Comparison of ENCODE assay signal across 22 cellular contexts in the genomic region with DNA sequence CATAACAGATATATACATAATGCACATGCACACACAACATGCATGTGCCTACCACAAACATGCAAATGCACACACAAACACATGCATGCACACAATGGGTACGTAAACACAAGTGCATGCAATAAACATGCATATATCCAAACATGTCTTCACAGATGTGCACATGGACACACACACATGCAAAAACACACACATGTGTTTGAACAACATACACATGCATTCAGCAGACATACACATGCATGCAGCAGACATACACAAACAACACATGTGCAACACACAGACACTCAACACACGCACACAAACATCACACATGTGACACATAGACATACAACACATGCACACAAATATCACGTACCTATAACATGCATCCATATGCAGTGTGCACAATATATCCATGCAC.
DNase-seq lines count a peak whose midpoint lies in the region; ATAC-seq, FAIRE-seq and TF ChIP-seq lines count a peak whose summit lies in the region.
"Had no signal": no experiment of that assay in that cellular context is flagged by ENCODE, and none has a peak within 500 bp of the region (broad histone marks: within the 10 kb centered on the region; RNA-seq: fewer than 3 reads in every experiment).

No MANE protein-coding gene starts in this region.

- H4K20me1 ChIP-seq in HepG2 (ENCODE audit: insufficient read depth, low read length) (no peaks in the 10 kb centered on the region), H1 (replicated peaks in 1 of 2; ENCODE audit: control insufficient read depth in 1 of 2, insufficient read depth in 2 of 2, low read length in 2 of 2) (peaks cover 0 to 3% of the 10 kb centered on the region in 2 experiments), keratinocyte (ENCODE audit: control insufficient read depth, extremely low read depth, insufficient read depth, low read length) (no peaks in the 10 kb centered on the region)
- H4K20me1 ChIP-seq: BLaER1 had no signal

- H3K79me1 ChIP-seq in H1 (ENCODE audit: low read depth, low read length), result no peaks in the 10 kb centered on the region

- no peak overlapping the region for H4K5ac ChIP-seq in H1 (ENCODE audit: insufficient read length, low read depth, low read length)

- TF ChIP-seq CTCF in HepG2 (CRISPR knock-in tag; IDR thresholded peaks at IDR 0.05) (no peak), right lobe of liver (IDR thresholded peaks at IDR 0.05) (no peak), H1 (IDR thresholded peaks at IDR 0.05; ENCODE audit: control extremely low read depth in 1 of 3, insufficient read depth in 1 of 3, low read depth in 1 of 3, low read length in 3 of 3) (no peak), keratinocyte (optimal IDR thresholded peaks at IDR 0.05 in 1 of 3, IDR thresholded peaks at IDR 0.05 in 1 of 3, conservative IDR thresholded peaks at IDR 0.05 in 1 of 3; ENCODE audit: extremely low read depth in 1 of 3, insufficient read depth in 2 of 3, low read length in 3 of 3) (no peak), foreskin fibroblast (IDR thresholded peaks at IDR 0.05; ENCODE audit: low read depth, low read length) (no peak), foreskin keratinocyte (conservative IDR thresholded peaks at IDR 0.05) (no peak)

- no peaks in the 10 kb centered on the region for H3K4me1 ChIP-seq in HepG2 (ENCODE audit: insufficient read depth, low read length)
- H3K4me1 ChIP-seq in right lobe of liver, result no peaks in the 10 kb centered on the region
- no peaks in the 10 kb centered on the region for H3K4me1 ChIP-seq in H1 (replicated peaks in 1 of 4; ENCODE audit: control insufficient read depth in 3 of 4, insufficient read depth in 4 of 4, low read length in 3 of 4)
- peaks cover 11% of the 10 kb centered on the region for H3K4me1 ChIP-seq in keratinocyte (ENCODE audit: control insufficient read depth, extremely low read depth, insufficient read depth, low read length)
- H3K4me1 ChIP-seq in foreskin keratinocyte, result peaks cover 3% of the 10 kb centered on the region
- H3K4me1 ChIP-seq: HAP-1 had no signal

- H3K4me3 Mint-ChIP-seq in activated CD4-positive, alpha-beta T cell treated with anti-CD3 and anti-CD28 coated beads, Interleukin-2, amount 10 ng/mL, durations not matched to agents 7 days and 5 days, result no peak overlapping the region
- H3K4me3 Mint-ChIP-seq: B cell; CD4-positive, CD25-positive, alpha-beta regulatory T cell; CD8-positive, alpha-beta T cell; GM23338 had no signal

- H3K27ac ChIP-seq in HepG2 (ENCODE audit: extremely low read length, insufficient read depth, low read length) (no peak overlapping the region), right lobe of liver (no peak overlapping the region), H1 (ENCODE audit: low read depth, low read length) (no peak overlapping the region), keratinocyte (ENCODE audit: control insufficient read depth, insufficient read depth, low read length) (no peak overlapping the region), foreskin keratinocyte (no peak overlapping the region)
- H3K27ac ChIP-seq: 22Rv1, BLaER1, C4-2B had no signal

- CTCF ChIA-PET in HepG2 (lab: Yijun Ruan, JAX; ENCODE audit: low intra/inter-chr PET ratio, low total read pairs), result no interaction called here
- CTCF ChIA-PET in H1 (lab: Charles Lee; ENCODE audit: partially characterized antibody), result no interaction called here
- CTCF ChIA-PET in activated CD4-positive, alpha-beta T cell treated with anti-CD3 and anti-CD28 coated beads, Interleukin-2, amount 10 ng/mL, durations not matched to agents 7 days and 5 days (lab: Charles Lee), result no interaction called here

- H3K27me3 Mint-ChIP-seq in activated CD4-positive, alpha-beta T cell treated with anti-CD3 and anti-CD28 coated beads, Interleukin-2, amount 10 ng/mL, durations not matched to agents 7 days and 5 days, result no peaks in the 10 kb centered on the region
- H3K27me3 Mint-ChIP-seq: CD4-positive, CD25-positive, alpha-beta regulatory T cell had no signal

- ATAC-seq in HepG2 (no peak), right lobe of liver (no peak), foreskin keratinocyte (no peak)
- ATAC-seq: CD8-positive, alpha-beta T cell; GM23338 had no signal

- FAIRE-seq in HepG2 (lab: Jason Lieb, UNC) (no peak), H1 (lab: Jason Lieb, UNC) (no peak), keratinocyte (lab: Jason Lieb, UNC) (peak; percentile 9)
- FAIRE-seq: A204.1, G401.6, GM19239, H54 had no signal

- H3K36me3 ChIP-seq in HepG2 (replicated peaks in 1 of 2; ENCODE audit: control insufficient read depth in 1 of 2, insufficient read depth in 2 of 2, low read length in 2 of 2) (no peaks in the 10 kb centered on the region), right lobe of liver (no peaks in the 10 kb centered on the region), H1 (ENCODE audit: control insufficient read depth in 2 of 4, insufficient read depth in 4 of 4, low read length in 3 of 4) (no peaks in the 10 kb centered on the region), keratinocyte (ENCODE audit: control insufficient read depth in 2 of 2, extremely low read depth in 1 of 2, insufficient read depth in 2 of 2, low read length in 2 of 2) (no peaks in the 10 kb centered on the region)
- H3K36me3 ChIP-seq: BLaER1, HAP-1 had no signal

- H3K14ac ChIP-seq in H1 (ENCODE audit: insufficient read length), result no peak overlapping the region

- H3K4me2 ChIP-seq in HepG2 (ENCODE audit: low read depth, low read length) (no peak overlapping the region), H1 (ENCODE audit: insufficient read depth in 1 of 2, low read depth in 2 of 2, low read length in 2 of 2) (no peak overlapping the region), keratinocyte (ENCODE audit: control insufficient read depth, extremely low read depth, insufficient read depth, low read depth, low read length) (no peak overlapping the region)
- H3K4me2 ChIP-seq: BLaER1, GM23338 had no signal

- H3K9me1 ChIP-seq in keratinocyte (ENCODE audit: control insufficient read depth, extremely low read depth, insufficient read depth, low read length), result no peaks in the 10 kb centered on the region

- H4K8ac ChIP-seq in H1 (ENCODE audit: extremely low read depth, insufficient read depth, low read length), result no peak overlapping the region

- H2AFZ ChIP-seq in HepG2 (ENCODE audit: low read length), result no peak overlapping the region
- no peak overlapping the region for H2AFZ ChIP-seq in H1 (ENCODE audit: low read length)
- H2AFZ ChIP-seq in keratinocyte (ENCODE audit: control insufficient read depth, low read length), result no peak overlapping the region
- H2AFZ ChIP-seq: GM23338 had no signal

- H3K79me2 ChIP-seq in HepG2 (ENCODE audit: insufficient read depth, low read length) (no peaks in the 10 kb centered on the region), H1 (ENCODE audit: control insufficient read depth in 1 of 2, insufficient read depth in 2 of 2, low read length in 2 of 2) (no peaks in the 10 kb centered on the region), keratinocyte (ENCODE audit: control insufficient read depth, insufficient read depth, low read length) (no peaks in the 10 kb centered on the region)

- H2BK20ac ChIP-seq in H1 (ENCODE audit: low read length), result no peak overlapping the region

- H2BK120ac ChIP-seq in H1 (replicated peaks; ENCODE audit: low read depth, low read length), result no peak overlapping the region

- POLR2A ChIA-PET in HepG2 (lab: Yijun Ruan, JAX), result no interaction called here
- POLR2A ChIA-PET in H1 (lab: Charles Lee; ENCODE audit: partially characterized antibody), result no interaction called here
- POLR2A ChIA-PET in activated CD4-positive, alpha-beta T cell treated with anti-CD3 and anti-CD28 coated beads, Interleukin-2, amount 10 ng/mL, durations not matched to agents 7 days and 5 days (lab: Charles Lee), result no interaction called here

- TF ChIP-seq EP300 in HepG2 (IDR thresholded peaks at IDR 0.05; ENCODE audit: low read depth in 2 of 2, low read length in 2 of 2) (no peak), HepG2 (CRISPR knock-in tag; IDR thresholded peaks at IDR 0.05; ENCODE audit: borderline replicate concordance) (no peak), H1 (IDR thresholded peaks at IDR 0.05; ENCODE audit: borderline replicate concordance in 1 of 2, low read depth in 2 of 2, low read length in 2 of 2) (no peak)

- H3K36me3 Mint-ChIP-seq in activated CD4-positive, alpha-beta T cell treated with anti-CD3 and anti-CD28 coated beads, Interleukin-2, amount 10 ng/mL, durations not matched to agents 7 days and 5 days (ENCODE audit: low read depth), result peaks cover 5% of the 10 kb centered on the region
- H3K36me3 Mint-ChIP-seq: CD4-positive, CD25-positive, alpha-beta regulatory T cell; CD8-positive, alpha-beta T cell had no signal

- H3K56ac ChIP-seq in H1 (replicated peaks; ENCODE audit: insufficient read length, low read depth, low read length), result no peak overlapping the region

- TF ChIP-seq RAD21 in HepG2 (CRISPR knock-in tag; IDR thresholded peaks at IDR 0.05) (no peak), H1 (IDR thresholded peaks at IDR 0.05 in 1 of 2, conservative IDR thresholded peaks at IDR 0.05 in 1 of 2; ENCODE audit: low read depth in 2 of 2, low read length in 2 of 2) (no peak)

- intact Hi-C loops in HepG2 (cut with micrococcal nuclease; ENCODE audit: unreplicated experiment) (loop anchor here (5.0 kb wide), 1 partner anchor 647 kb away; no protein-coding TSS in a partner anchor), right lobe of liver (cut with DNase I) (no loop called here)

- no peak overlapping the region for H3K18ac ChIP-seq in H1 (ENCODE audit: extremely low read depth, low read length)

- H3K4me1 Mint-ChIP-seq in activated CD4-positive, alpha-beta T cell treated with anti-CD3 and anti-CD28 coated beads, Interleukin-2, amount 10 ng/mL, durations not matched to agents 7 days and 5 days, result no peaks in the 10 kb centered on the region
- H3K4me1 Mint-ChIP-seq: B cell, GM23338 had no signal

- H2BK5ac ChIP-seq in H1 (ENCODE audit: low read depth, low read length), result no peak overlapping the region

- H3K9ac ChIP-seq in HepG2 (ENCODE audit: insufficient read depth, low read depth, low read length) (no peak overlapping the region), H1 (replicated peaks in 1 of 4; ENCODE audit: extremely low read depth in 1 of 4, low read depth in 3 of 4, low read length in 3 of 4) (no peak overlapping the region), keratinocyte (ENCODE audit: control insufficient read depth, extremely low read depth, insufficient read depth, low read length) (no peak overlapping the region)
- H3K9ac ChIP-seq: BLaER1 had no signal

- no peak overlapping the region for H3K4ac ChIP-seq in H1 (replicated peaks; ENCODE audit: insufficient read length, low read depth, low read length)

- H3K9me3 ChIP-seq in HepG2 (ENCODE audit: low read length) (peaks cover 8% of the 10 kb centered on the region; the same call in 1 of the 2 replicates), right lobe of liver (no peaks in the 10 kb centered on the region), H1 (ENCODE audit: insufficient read depth in 2 of 2, low read depth in 1 of 2, low read length in 1 of 2) (peaks cover 0 to 6% of the 10 kb centered on the region in 2 experiments; a peak in 2 of 4 replicates), keratinocyte (ENCODE audit: control insufficient read depth, low read depth, low read length) (no peaks in the 10 kb centered on the region)
- H3K9me3 ChIP-seq: HAP-1 had no signal

- no peak overlapping the region for H4K91ac ChIP-seq in H1 (replicated peaks; ENCODE audit: insufficient read length, low read length)

- in situ Hi-C loops in HepG2 (cut with HindIII; ENCODE audit: extremely low pct_ligation_motif_present, low pct_unique_long_range_greater_than_20kb), result no loop called here

- H2AK5ac ChIP-seq in H1 (ENCODE audit: low read depth, low read length), result no peak overlapping the region

- no peak overlapping the region for H3K4me3 ChIP-seq in HepG2 (replicated peaks in 1 of 3; ENCODE audit: insufficient read depth in 1 of 3, low read depth in 2 of 3, low read length in 3 of 3)
- no peak overlapping the region for H3K4me3 ChIP-seq in right lobe of liver
- no peak overlapping the region for H3K4me3 ChIP-seq in H1 (ENCODE audit: extremely low read depth in 1 of 4, insufficient read depth in 2 of 4, low read depth in 3 of 4, low read length in 4 of 4)
- H3K4me3 ChIP-seq in keratinocyte (ENCODE audit: control insufficient read depth in 2 of 3, extremely low read depth in 1 of 3, insufficient read depth in 2 of 3, low read depth in 1 of 3, low read length in 3 of 3), result no peak overlapping the region
- H3K4me3 ChIP-seq in foreskin fibroblast (ENCODE audit: low read depth in 1 of 2, low read length in 2 of 2), result no peak overlapping the region
- H3K4me3 ChIP-seq: BLaER1, GM23338, HAP-1 had no signal

- no peak overlapping the region for H3K27ac Mint-ChIP-seq in activated CD4-positive, alpha-beta T cell treated with anti-CD3 and anti-CD28 coated beads, Interleukin-2, amount 10 ng/mL, durations not matched to agents 7 days and 5 days
- H3K27ac Mint-ChIP-seq: B cell; CD4-positive, CD25-positive, alpha-beta regulatory T cell; CD8-positive, alpha-beta T cell; GM23338 had no signal

- no peaks in the 10 kb centered on the region; the same call in 1 of the 2 replicates for H3K23me2 ChIP-seq in H1 (ENCODE audit: low read depth, low read length)

- no peak overlapping the region for H2BK15ac ChIP-seq in H1 (ENCODE audit: low read length)

- H3K23ac ChIP-seq in H1 (ENCODE audit: insufficient read length), result no peak overlapping the region

- H3K9me3 Mint-ChIP-seq in activated CD4-positive, alpha-beta T cell treated with anti-CD3 and anti-CD28 coated beads, Interleukin-2, amount 10 ng/mL, durations not matched to agents 7 days and 5 days, result peaks cover 25% of the 10 kb centered on the region

- peak overlapping the region; percentile 42; the same call in 1 of the 2 replicates for H2BK12ac ChIP-seq in H1 (ENCODE audit: low read depth, low read length)

- TF ChIP-seq POLR2A in HepG2 (IDR thresholded peaks at IDR 0.05; ENCODE audit: insufficient read depth in 1 of 2, low read depth in 2 of 2, low read length in 2 of 2), result no peak
- TF ChIP-seq POLR2A in right lobe of liver (IDR thresholded peaks at IDR 0.05), result no peak
- no peak for TF ChIP-seq POLR2A in H1 (IDR thresholded peaks at IDR 0.05; ENCODE audit: control extremely low read depth in 1 of 2, low read depth in 2 of 2, low read length in 2 of 2)

- BruUV-seq in HepG2 (replicated peaks; lab: Mats Ljungman, UMichigan), result no TSS peak

- 22% methylated on average over 3 of the region's 3 CpGs for WGBS in HepG2 (ENCODE audit: low lambda C conversion rate)
- 57% methylated on average over 3 of the region's 3 CpGs for WGBS in right lobe of liver (ENCODE audit: insufficient coverage, low coverage, low lambda C conversion rate, missing lambda C conversion rate)
- 87% methylated on average over 3 of the region's 3 CpGs; no CpG with 5 or more reads in 1 of the 2 experiments for WGBS in H1 (ENCODE audit: extremely low coverage in 1 of 2, insufficient coverage in 1 of 2, insufficient read length in 1 of 2, insufficient replicate concordance in 2 of 2, low coverage in 1 of 2, low lambda C conversion rate in 2 of 2, missing lambda C conversion rate in 1 of 2), 2 experiments

- DNase-seq in HepG2 (ENCODE audit: low spot score) (no peak), right lobe of liver (no peak), H1 (ENCODE audit: low read depth in 1 of 2, low spot score in 2 of 2) (no peak), keratinocyte (ENCODE audit: low read depth, low spot score) (no peak), foreskin fibroblast (no peak), foreskin keratinocyte (no peak)
- DNase-seq in activated CD4-positive, alpha-beta T cell treated with anti-CD3 and anti-CD28 coated beads, Interleukin-2, amount 10 ng/mL, durations not matched to agents 7 days and 5 days, result no peak
- DNase-seq: Caco-2; CD8-positive, alpha-beta T cell; DMS153; DND-41 had no signal

- dilution Hi-C loops in keratinocyte (cut with MboI; ENCODE audit: extremely low pct_ligation_motif_present, low sequenced_read_pairs), result no loop called here

- no peaks in the 10 kb centered on the region; a peak in 2 of 5 replicates for H3K27me3 ChIP-seq in HepG2 (ENCODE audit: control insufficient read depth in 1 of 2, insufficient read depth in 2 of 2, low read length in 2 of 2)
- H3K27me3 ChIP-seq in right lobe of liver, result no peaks in the 10 kb centered on the region
- no peaks in the 10 kb centered on the region for H3K27me3 ChIP-seq in H1 (replicated peaks in 1 of 4; ENCODE audit: control insufficient read depth in 3 of 4, extremely low read depth in 1 of 4, insufficient read depth in 3 of 4, low read length in 3 of 4)
- no peaks in the 10 kb centered on the region for H3K27me3 ChIP-seq in keratinocyte (ENCODE audit: control insufficient read depth, extremely low read depth, insufficient read depth, low read length)
- H3K27me3 ChIP-seq in foreskin keratinocyte, result no peaks in the 10 kb centered on the region
- H3K27me3 ChIP-seq: BLaER1 had no signal
